16 cellular contexts compared by ENCODE assay signal in genomic region chr1:5448486-5448885, GRCh38.
DNase-seq lines count a peak whose midpoint lies in the region; ATAC-seq and TF ChIP-seq lines count a peak whose summit lies in the region.
"Had no signal": no experiment of that assay in that cellular context is flagged by ENCODE, and none has a peak within 500 bp of the region (broad histone marks: within the 10 kb centered on the region; RNA-seq: fewer than 3 reads in every experiment).

No MANE protein-coding gene starts in this region.

- H3K4me3 Mint-ChIP-seq in activated CD4-positive, alpha-beta T cell treated with anti-CD3 and anti-CD28 coated beads for 36 hours, result no peak overlapping the region
- H3K4me3 Mint-ChIP-seq in activated T-helper 2 cell treated with anti-CD3 and anti-CD28 coated beads, Interferon-gamma antibody, Interleukin-2, Interleukin-4, amounts not matched to agents 10 μg/mL and 5 μg/mL and 100 μg/mL, durations not matched to agents 14 hours and 24 hours and 36 hours (ENCODE audit: low read depth), result no peak overlapping the region
- H3K4me3 Mint-ChIP-seq: T-helper 17 cell had no signal

- peak; percentile 47 for DNase-seq in activated CD4-positive, alpha-beta T cell treated with anti-CD3 and anti-CD28 coated beads for 36 hours
- no peak for DNase-seq in activated CD4-positive, alpha-beta T cell treated with anti-CD3 and anti-CD28 coated beads for 1 hour
- DNase-seq in NT2/D1 (ENCODE audit: low read depth, low spot score) (peak; percentile 27), GM10266 (ENCODE audit: extremely low spot score) (no peak), COLO829 (ENCODE audit: low spot score) (no peak), MV-4-11 (lab: John Stamatoyannopoulos, UW) (no peak)
- peak; percentile 18 for DNase-seq in activated T-helper 2 cell treated with anti-CD3 and anti-CD28 coated beads, Interferon-gamma antibody, Interleukin-2, Interleukin-4, amounts not matched to agents 10 μg/mL and 5 μg/mL and 100 μg/mL, durations not matched to agents 14 hours and 24 hours and 36 hours (ENCODE audit: low spot score)
- peak; percentile 4 for DNase-seq in stimulated activated CD4-positive, alpha-beta T cell treated with anti-CD3 and anti-CD28 coated beads, Interleukin-1b, Interleukin-23, amount 100 ng/mL, for 48 hours
- DNase-seq: EL, NCI-H1436 treated with DMSO at 0.1 percent for 48 hours, occipital lobe, uterus had no signal

- no peak for TF ChIP-seq CTCF in GM10266 (IDR thresholded peaks at IDR 0.05; ENCODE audit: control insufficient read depth, insufficient read depth, low read depth, missing control alignments)

- H3K36me3 ChIP-seq in NT2/D1 (ENCODE audit: insufficient read depth, insufficient read length, low read length), result no peaks in the 10 kb centered on the region
- H3K36me3 ChIP-seq: cardiac muscle cell, uterus had no signal

- no peaks in the 10 kb centered on the region for H3K27me3 ChIP-seq in NT2/D1 (ENCODE audit: insufficient read depth, insufficient read length)
- H3K27me3 ChIP-seq: cardiac muscle cell, hepatocyte, uterus had no signal

- no peak overlapping the region for H3K27ac Mint-ChIP-seq in activated CD4-positive, alpha-beta T cell treated with anti-CD3 and anti-CD28 coated beads for 36 hours
- H3K27ac Mint-ChIP-seq in activated T-helper 2 cell treated with anti-CD3 and anti-CD28 coated beads, Interferon-gamma antibody, Interleukin-2, Interleukin-4, amounts not matched to agents 10 μg/mL and 5 μg/mL and 100 μg/mL, durations not matched to agents 14 hours and 24 hours and 36 hours, result no peak overlapping the region
- H3K27ac Mint-ChIP-seq: T-helper 17 cell had no signal

- H3K9me3 Mint-ChIP-seq in activated CD4-positive, alpha-beta T cell treated with anti-CD3 and anti-CD28 coated beads for 36 hours (ENCODE audit: low read depth), result no peaks in the 10 kb centered on the region
- no peaks in the 10 kb centered on the region for H3K9me3 Mint-ChIP-seq in activated T-helper 2 cell treated with anti-CD3 and anti-CD28 coated beads, Interferon-gamma antibody, Interleukin-2, Interleukin-4, amounts not matched to agents 10 μg/mL and 5 μg/mL and 100 μg/mL, durations not matched to agents 14 hours and 24 hours and 36 hours

- peaks cover 2% of the 10 kb centered on the region for H3K4me1 Mint-ChIP-seq in activated CD4-positive, alpha-beta T cell treated with anti-CD3 and anti-CD28 coated beads for 36 hours
- H3K4me1 Mint-ChIP-seq in activated T-helper 2 cell treated with anti-CD3 and anti-CD28 coated beads, Interferon-gamma antibody, Interleukin-2, Interleukin-4, amounts not matched to agents 10 μg/mL and 5 μg/mL and 100 μg/mL, durations not matched to agents 14 hours and 24 hours and 36 hours (ENCODE audit: low read depth), result no peaks in the 10 kb centered on the region
- H3K4me1 Mint-ChIP-seq: T-helper 17 cell had no signal

- no peak overlapping the region for H3K9ac ChIP-seq in NT2/D1 (ENCODE audit: insufficient read length, low read depth)

- POLR2A ChIA-PET in activated CD4-positive, alpha-beta T cell treated with anti-CD3 and anti-CD28 coated beads for 36 hours (lab: Charles Lee), result no interaction called here

- ATAC-seq in activated CD4-positive, alpha-beta T cell treated with anti-CD3 and anti-CD28 coated beads for 36 hours, result no peak
- ATAC-seq: HepG2, T-helper 17 cell had no signal

- no peak overlapping the region for H3K4me3 ChIP-seq in NT2/D1 (ENCODE audit: insufficient read length, low read depth)
- H3K4me3 ChIP-seq: cardiac muscle cell, hepatocyte, uterus had no signal

- no peaks in the 10 kb centered on the region for H3K36me3 Mint-ChIP-seq in activated CD4-positive, alpha-beta T cell treated with anti-CD3 and anti-CD28 coated beads for 36 hours (ENCODE audit: low read depth)
- H3K36me3 Mint-ChIP-seq in activated T-helper 2 cell treated with anti-CD3 and anti-CD28 coated beads, Interferon-gamma antibody, Interleukin-2, Interleukin-4, amounts not matched to agents 10 μg/mL and 5 μg/mL and 100 μg/mL, durations not matched to agents 14 hours and 24 hours and 36 hours (ENCODE audit: low read depth), result no peaks in the 10 kb centered on the region

- no peaks in the 10 kb centered on the region for H3K9me3 ChIP-seq in NT2/D1 (ENCODE audit: insufficient read depth, low read length)
- H3K9me3 ChIP-seq: uterus had no signal

- CTCF ChIA-PET in activated CD4-positive, alpha-beta T cell treated with anti-CD3 and anti-CD28 coated beads for 36 hours (lab: Charles Lee), result interaction anchor here (0.7 to 0.8 kb wide), 2 partner anchors 42 to 906 kb away, joined by 3 read pairs; no protein-coding TSS in a partner anchor

- peaks cover 3% of the 10 kb centered on the region for H3K27me3 Mint-ChIP-seq in activated CD4-positive, alpha-beta T cell treated with anti-CD3 and anti-CD28 coated beads for 36 hours
- peaks cover 2% of the 10 kb centered on the region for H3K27me3 Mint-ChIP-seq in activated T-helper 2 cell treated with anti-CD3 and anti-CD28 coated beads, Interferon-gamma antibody, Interleukin-2, Interleukin-4, amounts not matched to agents 10 μg/mL and 5 μg/mL and 100 μg/mL, durations not matched to agents 14 hours and 24 hours and 36 hours (ENCODE audit: low read depth)

- peaks cover 8% of the 10 kb centered on the region for H3K4me1 ChIP-seq in NT2/D1 (ENCODE audit: insufficient read depth, insufficient read length)
- H3K4me1 ChIP-seq: uterus had no signal

- intact Hi-C loops in activated CD4-positive, alpha-beta T cell treated with anti-CD3 and anti-CD28 coated beads for 36 hours (cut with DNase I, micrococcal nuclease), result loop anchor here in 1 of 2 experiments (2.0 kb wide), 1 partner anchor 796 kb away; no protein-coding TSS in a partner anchor
- intact Hi-C loops in activated T-helper 2 cell treated with anti-CD3 and anti-CD28 coated beads, Interferon-gamma antibody, Interleukin-2, Interleukin-4, amounts not matched to agents 10 μg/mL and 5 μg/mL and 100 μg/mL, durations not matched to agents 14 hours and 24 hours and 36 hours (cut with micrococcal nuclease), result no loop called here

Comparison
In these comparisons a context has a peak if more than half of its experiments do, and no peak if none do; other contexts are left out.
1. DNase-seq: peak in activated CD4-positive, alpha-beta T cell treated with anti-CD3 and anti-CD28 coated beads for 36 hours (single experiment), NT2/D1 (single experiment), activated T-helper 2 cell treated with anti-CD3 and anti-CD28 coated beads, Interferon-gamma antibody, Interleukin-2, Interleukin-4, amounts not matched to agents 10 μg/mL and 5 μg/mL and 100 μg/mL, durations not matched to agents 14 hours and 24 hours and 36 hours (single experiment) and stimulated activated CD4-positive, alpha-beta T cell treated with anti-CD3 and anti-CD28 coated beads, Interleukin-1b, Interleukin-23, amount 100 ng/mL, for 48 hours (single experiment); none in activated CD4-positive, alpha-beta T cell treated with anti-CD3 and anti-CD28 coated beads for 1 hour (single experiment), GM10266 (single experiment), COLO829 (single experiment) and MV-4-11 (single experiment).